16 cellular contexts compared by ENCODE assay signal in the genomic region with DNA sequence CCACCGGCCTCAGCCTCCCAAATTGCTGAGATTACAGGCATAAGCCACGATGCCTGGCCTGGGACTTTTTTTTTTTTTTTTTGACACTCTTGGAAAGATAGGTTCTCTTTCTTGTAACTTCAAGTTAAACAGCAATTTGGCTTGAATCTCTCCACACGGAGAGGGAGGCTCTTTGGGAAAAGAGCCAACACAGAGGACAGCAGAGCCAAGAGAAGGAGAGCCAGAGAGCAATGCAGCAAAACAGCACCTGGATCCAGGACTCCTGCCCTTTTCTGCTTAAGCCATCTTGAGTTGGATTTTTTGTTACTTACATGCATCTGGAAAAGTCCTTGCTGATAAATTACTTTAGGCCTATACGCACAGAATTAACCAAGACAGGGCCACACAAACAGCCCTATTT.
"Had no signal": no experiment of that assay in that cellular context is flagged by ENCODE, and none has a peak within 500 bp of the region (broad histone marks: within the 10 kb centered on the region; RNA-seq: fewer than 3 reads in every experiment).

No MANE protein-coding gene starts in this region.

- H3K4me3 Mint-ChIP-seq: activated CD4-positive, alpha-beta T cell treated with anti-CD3 and anti-CD28 coated beads, Interleukin-2, amount 10 ng/mL, durations not matched to agents 7 days and 5 days; activated naive CD4-positive, alpha-beta T cell treated with anti-CD3 and anti-CD28 coated beads, Interleukin-2, amount 50 U/mL, for 24 hours; effector memory CD8-positive, alpha-beta T cell; T-helper 17 cell; type B pancreatic cell had no signal

- H3K27ac Mint-ChIP-seq: activated CD4-positive, alpha-beta T cell treated with anti-CD3 and anti-CD28 coated beads, Interleukin-2, amount 10 ng/mL, durations not matched to agents 7 days and 5 days; activated naive CD4-positive, alpha-beta T cell treated with anti-CD3 and anti-CD28 coated beads, Interleukin-2, amount 50 U/mL, for 24 hours; effector memory CD8-positive, alpha-beta T cell; T-helper 17 cell; type B pancreatic cell had no signal

- H3K27ac ChIP-seq: breast epithelium, coronary artery, epithelial cell of prostate, gastrocnemius medialis, neutrophil, right lobe of liver, spleen had no signal

- ATAC-seq: effector memory CD8-positive, alpha-beta T cell; gastrocnemius medialis; right lobe of liver; T-helper 17 cell had no signal

- H3K4me1 Mint-ChIP-seq: activated CD4-positive, alpha-beta T cell treated with anti-CD3 and anti-CD28 coated beads, Interleukin-2, amount 10 ng/mL, durations not matched to agents 7 days and 5 days; activated naive CD4-positive, alpha-beta T cell treated with anti-CD3 and anti-CD28 coated beads, Interleukin-2, amount 50 U/mL, for 24 hours; T-helper 17 cell had no signal

- H3K4me3 ChIP-seq: breast epithelium, coronary artery, gastrocnemius medialis, right lobe of liver, spleen had no signal

- H3K9me3 Mint-ChIP-seq: activated CD4-positive, alpha-beta T cell treated with anti-CD3 and anti-CD28 coated beads, Interleukin-2, amount 10 ng/mL, durations not matched to agents 7 days and 5 days; activated naive CD4-positive, alpha-beta T cell treated with anti-CD3 and anti-CD28 coated beads, Interleukin-2, amount 50 U/mL, for 24 hours; effector memory CD8-positive, alpha-beta T cell; type B pancreatic cell had no signal

- H3K36me3 Mint-ChIP-seq: activated naive CD4-positive, alpha-beta T cell treated with anti-CD3 and anti-CD28 coated beads, Interleukin-2, amount 50 U/mL, for 24 hours; type B pancreatic cell had no signal

- DNase-seq: activated CD4-positive, alpha-beta T cell treated with anti-CD3 and anti-CD28 coated beads, Interleukin-2, amount 10 ng/mL, durations not matched to agents 7 days and 5 days; activated CD4-positive, CD25-positive, alpha-beta regulatory T cell; amniotic stem cell; effector memory CD8-positive, alpha-beta T cell; gastrocnemius medialis; right lobe of liver; spleen; stimulated activated CD4-positive, alpha-beta T cell treated with anti-CD3 and anti-CD28 coated beads, Interleukin-1b, Interleukin-23, amount 100 ng/mL, for 48 hours; stimulated activated naive CD4-positive, alpha-beta T cell; T-helper 17 cell had no signal

- H3K27me3 ChIP-seq: breast epithelium, gastrocnemius medialis, right lobe of liver had no signal
